15 cellular contexts compared by ENCODE assay signal in genomic region chr10:8319704-8320103, GRCh38.
DNase-seq lines count a peak whose midpoint lies in the region; TF ChIP-seq lines count a peak whose summit lies in the region.
"Had no signal": no experiment of that assay in that cellular context is flagged by ENCODE, and none has a peak within 500 bp of the region (broad histone marks: within the 10 kb centered on the region; RNA-seq: fewer than 3 reads in every experiment).

No MANE protein-coding gene starts in this region.

- H3K9ac ChIP-seq in Loucy (ENCODE audit: low read depth, low read length, poor library complexity, severe bottlenecking): no peak overlapping the region
- H3K9ac ChIP-seq in endodermal cell (ENCODE audit: extremely low read depth, low read length, poor library complexity, severe bottlenecking): no peak overlapping the region
- H3K9ac ChIP-seq: BLaER1 had no signal

- H3K27ac Mint-ChIP-seq in endodermal cell: no peak overlapping the region
- no peak overlapping the region for H3K27ac Mint-ChIP-seq in type B pancreatic cell
- no peak overlapping the region for H3K27ac Mint-ChIP-seq in Caco-2 (ENCODE audit: unreplicated experiment)
- H3K27ac Mint-ChIP-seq: CD14-positive monocyte had no signal

- H3K4me1 ChIP-seq in Loucy (ENCODE audit: insufficient read depth, low read length, poor library complexity, severe bottlenecking) (peaks cover 41% of the 10 kb centered on the region), endodermal cell (ENCODE audit: control insufficient read depth, insufficient read depth, low read length) (peaks cover 7% of the 10 kb centered on the region), Caco-2 (no peaks in the 10 kb centered on the region)
- H3K4me1 ChIP-seq: BLaER1, HAP-1 had no signal

- H3K9me3 ChIP-seq in Loucy (ENCODE audit: insufficient read depth, low read depth, low read length): no peaks in the 10 kb centered on the region
- no peaks in the 10 kb centered on the region for H3K9me3 ChIP-seq in endodermal cell (ENCODE audit: control insufficient read depth, low read length)
- H3K9me3 ChIP-seq in Caco-2: no peaks in the 10 kb centered on the region
- H3K9me3 ChIP-seq: BLaER1, HAP-1 had no signal

- no peaks in the 10 kb centered on the region for H3K36me3 ChIP-seq in Loucy (ENCODE audit: insufficient read depth, low read length)
- no peaks in the 10 kb centered on the region for H3K36me3 ChIP-seq in endodermal cell (ENCODE audit: control insufficient read depth, insufficient read depth, low read length)
- H3K36me3 ChIP-seq in Caco-2 (ENCODE audit: control insufficient read depth, insufficient read depth, low read length): no peaks in the 10 kb centered on the region
- H3K36me3 ChIP-seq: BLaER1, HAP-1 had no signal

- H3K36me3 Mint-ChIP-seq in endodermal cell (ENCODE audit: low read depth): no peaks in the 10 kb centered on the region
- no peaks in the 10 kb centered on the region for H3K36me3 Mint-ChIP-seq in type B pancreatic cell
- no peaks in the 10 kb centered on the region for H3K36me3 Mint-ChIP-seq in Caco-2 (ENCODE audit: insufficient read depth, unreplicated experiment)
- H3K36me3 Mint-ChIP-seq: CD14-positive monocyte; CD4-positive, alpha-beta memory T cell had no signal

- H3K9me2 ChIP-seq in Loucy (replicated peaks; ENCODE audit: low read depth, low read length): no peaks in the 10 kb centered on the region

- H3K4me3 ChIP-seq in Loucy (ENCODE audit: low read length, poor library complexity, severe bottlenecking): no peak overlapping the region
- H3K4me3 ChIP-seq in endodermal cell (ENCODE audit: low read length): no peak overlapping the region
- H3K4me3 ChIP-seq in Caco-2 (ENCODE audit: low read depth, low read length): no peak overlapping the region
- H3K4me3 ChIP-seq: BLaER1, HAP-1 had no signal

- H3K4me3 Mint-ChIP-seq in endodermal cell (no peak overlapping the region), type B pancreatic cell (no peak overlapping the region), Caco-2 (ENCODE audit: unreplicated experiment) (no peak overlapping the region)
- H3K4me3 Mint-ChIP-seq: CD14-positive monocyte; CD4-positive, alpha-beta memory T cell had no signal

- no TSS peak for BruUV-seq in Caco-2 (replicated peaks; lab: Mats Ljungman, UMichigan)

- DNase-seq in GM10266 (ENCODE audit: extremely low spot score): no peak
- no peak for DNase-seq in endodermal cell
- no peak for DNase-seq in type B pancreatic cell (ENCODE audit: extremely low spot score, unreplicated experiment)
- DNase-seq in Caco-2: no peak
- DNase-seq in NCI-H1105 (lab: John Stamatoyannopoulos, UW): no peak
- DNase-seq in activated CD8-positive, alpha-beta memory T cell treated with anti-CD3 and anti-CD28 coated beads for 24 hours: no peak
- DNase-seq: 8988T; Calu3; CD4-positive, alpha-beta memory T cell; DND-41; EL had no signal

- H3K27me3 ChIP-seq in Loucy (ENCODE audit: insufficient read depth, low read length, poor library complexity, severe bottlenecking) (no peaks in the 10 kb centered on the region), endodermal cell (ENCODE audit: control insufficient read depth, insufficient read depth, low read length, poor library complexity, severe bottlenecking) (no peaks in the 10 kb centered on the region), Caco-2 (replicated peaks; ENCODE audit: control insufficient read depth, insufficient read depth, low read length) (no peaks in the 10 kb centered on the region)
- H3K27me3 ChIP-seq: BLaER1 had no signal

- H3K9me3 Mint-ChIP-seq in endodermal cell (no peaks in the 10 kb centered on the region), type B pancreatic cell (peaks cover 12% of the 10 kb centered on the region), Caco-2 (ENCODE audit: unreplicated experiment) (no peaks in the 10 kb centered on the region)

- no peaks in the 10 kb centered on the region for H3F3A ChIP-seq in Loucy (ENCODE audit: low read depth)

- TF ChIP-seq CTCF in GM10266 (IDR thresholded peaks at IDR 0.05; ENCODE audit: control insufficient read depth, insufficient read depth, low read depth, missing control alignments) (peak; percentile 15), Loucy (conservative IDR thresholded peaks at IDR 0.05; ENCODE audit: low read length) (peak; percentile 44), endodermal cell (conservative IDR thresholded peaks at IDR 0.05) (peak; percentile 64), type B pancreatic cell (conservative IDR thresholded peaks at IDR 0.05) (peak; percentile 16), Caco-2 (IDR thresholded peaks at IDR 0.05; ENCODE audit: insufficient read depth in 1 of 2, low read depth in 1 of 2, low read length in 1 of 2, severe bottlenecking in 1 of 2, unreplicated experiment in 1 of 2) (no peak)

- H3K27me3 Mint-ChIP-seq in endodermal cell (ENCODE audit: insufficient read depth) (peaks cover 23% of the 10 kb centered on the region), type B pancreatic cell (peaks cover 3% of the 10 kb centered on the region), Caco-2 (ENCODE audit: insufficient read depth, unreplicated experiment) (no peaks in the 10 kb centered on the region)
- H3K27me3 Mint-ChIP-seq: CD4-positive, alpha-beta memory T cell had no signal

- no peak overlapping the region for H2AFZ ChIP-seq in Loucy (ENCODE audit: low read length)

- H3K79me2 ChIP-seq in Loucy (ENCODE audit: insufficient read depth, low read length): no peaks in the 10 kb centered on the region

- CTCF ChIA-PET in Caco-2 (lab: Charles Lee): no interaction called here

- no peak overlapping the region for H3K27ac ChIP-seq in endodermal cell (ENCODE audit: low read depth, low read length)
- H3K27ac ChIP-seq: BLaER1 had no signal

- no peaks in the 10 kb centered on the region for H4K20me1 ChIP-seq in Loucy (ENCODE audit: insufficient read depth, low read length, poor library complexity, severe bottlenecking)
- H4K20me1 ChIP-seq: BLaER1 had no signal

- intact Hi-C loops in Caco-2 (cut with micrococcal nuclease; ENCODE audit: unreplicated experiment): no loop called here

- H3K4me1 Mint-ChIP-seq in endodermal cell (peaks cover 5% of the 10 kb centered on the region), type B pancreatic cell (ENCODE audit: unreplicated experiment) (peaks cover 14% of the 10 kb centered on the region), Caco-2 (ENCODE audit: low read depth, unreplicated experiment) (no peaks in the 10 kb centered on the region)
- H3K4me1 Mint-ChIP-seq: CD14-positive monocyte had no signal

- POLR2A ChIA-PET in Caco-2 (lab: Charles Lee): no interaction called here

- no peak overlapping the region for H3K4me2 ChIP-seq in Loucy (ENCODE audit: low read depth, low read length, poor library complexity, severe bottlenecking)
- H3K4me2 ChIP-seq: BLaER1 had no signal

Comparison
In these comparisons a context has a peak if more than half of its experiments do, and no peak if none do; other contexts are left out.
1. CTCF ChIP-seq: peak in GM10266 (single experiment), Loucy (single experiment), endodermal cell (single experiment) and type B pancreatic cell (single experiment); none in Caco-2 (0 of 2).